In the genomic region with DNA sequence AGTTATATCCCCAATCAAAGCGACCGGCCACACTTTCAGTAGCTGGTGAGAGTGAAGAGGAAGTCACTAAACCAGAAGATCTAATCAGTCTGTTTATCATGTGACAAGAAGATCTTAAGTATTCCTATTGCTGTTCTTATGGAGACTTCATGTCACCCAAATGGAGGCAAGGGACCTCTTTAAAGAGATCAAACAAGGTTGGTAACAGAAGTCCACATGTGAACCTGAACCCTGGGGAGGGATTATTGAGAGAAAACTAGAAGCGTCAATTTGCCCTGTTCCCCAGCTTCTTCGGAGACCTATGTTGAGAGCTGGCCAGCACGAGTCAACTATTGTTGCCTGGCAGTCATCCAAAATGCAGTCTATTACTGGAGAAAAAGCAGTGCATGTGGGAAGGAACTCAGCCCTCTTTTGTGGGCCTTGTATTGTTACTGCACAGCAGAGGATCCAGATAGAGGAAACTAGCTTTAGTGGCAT, we compare ENCODE assay signal across 8 cellular contexts.
A peak's percentile ranks its signal among the peaks of the same experiment; 100 is the strongest.
DNase-seq lines count a peak whose midpoint lies in the region; ATAC-seq lines count a peak whose summit lies in the region.

No MANE protein-coding gene starts in this region.

- in situ Hi-C loops in KBM-7 (cut with MboI; ENCODE audit: low pct_unique_long_range_greater_than_20kb, low sequenced_read_pairs), result no loop called here

- H3K9me3 Mint-ChIP-seq in activated T-cell treated with anti-CD3 and anti-CD28 coated beads, Interleukin-2, amount 50 U/mL, for 72 hours, result peaks cover 0 to 2% of the 10 kb centered on the region in 2 donors
- no peaks in the 10 kb centered on the region for H3K9me3 Mint-ChIP-seq in activated naive CD4-positive, alpha-beta T cell treated with anti-CD3 and anti-CD28 coated beads, Interleukin-2, amount 50 U/mL, for 24 hours

- intact Hi-C loops in left colon (cut with DNase I, micrococcal nuclease), result no loop called here

- peaks cover 30% of the 10 kb centered on the region for H3K4me1 Mint-ChIP-seq in activated T-cell treated with anti-CD3 and anti-CD28 coated beads, Interleukin-2, amount 50 U/mL, for 72 hours (ENCODE audit: low read depth)
- H3K4me1 Mint-ChIP-seq in activated naive CD4-positive, alpha-beta T cell treated with anti-CD3 and anti-CD28 coated beads, Interleukin-2, amount 50 U/mL, for 24 hours, result peaks cover 35% of the 10 kb centered on the region

- H3K36me3 Mint-ChIP-seq in activated T-cell treated with anti-CD3 and anti-CD28 coated beads, Interleukin-2, amount 50 U/mL, for 72 hours (ENCODE audit: insufficient read depth in 2 of 2), result peaks cover 1 to 4% of the 10 kb centered on the region in 2 donors
- peaks cover 1% of the 10 kb centered on the region for H3K36me3 Mint-ChIP-seq in activated naive CD4-positive, alpha-beta T cell treated with anti-CD3 and anti-CD28 coated beads, Interleukin-2, amount 50 U/mL, for 24 hours

- no peak for DNase-seq in activated T-cell treated with anti-CD3 and anti-CD28 coated beads, Interleukin-2, amount 50 U/mL, for 72 hours
- DNase-seq in activated T-cell treated with anti-CD3 and anti-CD28 coated beads for 4 hours (no peak), KBM-7 (peak; percentile 94), left colon (peak; percentile 16 to 36), SW480 (ENCODE audit: low spot score) (no peak), NCI-H748 (lab: John Stamatoyannopoulos, UW; ENCODE audit: unreplicated experiment) (no peak)

- H3K4me3 Mint-ChIP-seq in activated T-cell treated with anti-CD3 and anti-CD28 coated beads, Interleukin-2, amount 50 U/mL, for 72 hours, result peak overlapping the region; percentile 50 to 74
- H3K4me3 Mint-ChIP-seq in activated naive CD4-positive, alpha-beta T cell treated with anti-CD3 and anti-CD28 coated beads, Interleukin-2, amount 50 U/mL, for 24 hours, result peak overlapping the region; percentile 63

- no peaks in the 10 kb centered on the region for H3K27me3 Mint-ChIP-seq in activated T-cell treated with anti-CD3 and anti-CD28 coated beads, Interleukin-2, amount 50 U/mL, for 72 hours (ENCODE audit: low read depth)
- no peaks in the 10 kb centered on the region for H3K27me3 Mint-ChIP-seq in activated naive CD4-positive, alpha-beta T cell treated with anti-CD3 and anti-CD28 coated beads, Interleukin-2, amount 50 U/mL, for 24 hours

- peak; percentile 32 to 44 for ATAC-seq in activated T-cell treated with anti-CD3 and anti-CD28 coated beads, Interleukin-2, amount 50 U/mL, for 72 hours (replicated peaks in 1 of 2)
- peak; percentile 54 for ATAC-seq in left colon
- ATAC-seq in HG03196 (IDR thresholded peaks at IDR 0.05; ENCODE audit: unreplicated experiment), result no peak

- peak overlapping the region; percentile 82 for H3K27ac Mint-ChIP-seq in activated T-cell treated with anti-CD3 and anti-CD28 coated beads, Interleukin-2, amount 50 U/mL, for 72 hours
- no peak overlapping the region for H3K27ac Mint-ChIP-seq in activated naive CD4-positive, alpha-beta T cell treated with anti-CD3 and anti-CD28 coated beads, Interleukin-2, amount 50 U/mL, for 24 hours

Comparison
In these comparisons a context has a peak if more than half of its experiments do, and no peak if none do; other contexts are left out.
1. DNase-seq: peak in KBM-7 (single experiment) and left colon (2 of 2); none in activated T-cell treated with anti-CD3 and anti-CD28 coated beads, Interleukin-2, amount 50 U/mL, for 72 hours (0 of 2), activated T-cell treated with anti-CD3 and anti-CD28 coated beads for 4 hours (single experiment), SW480 (single experiment) and NCI-H748 (single experiment).